In genomic region chr4:172656055-172656454, GRCh38 we compare ENCODE assay signal across 28 cellular contexts.
"Had no signal": no experiment of that assay in that cellular context is flagged by ENCODE, and none has a peak within 500 bp of the region (broad histone marks: within the 10 kb centered on the region; RNA-seq: fewer than 3 reads in every experiment).

No MANE protein-coding gene starts in this region.

- H3K9me3 ChIP-seq: adrenal gland, body of pancreas, esophagus muscularis mucosa, gastrocnemius medialis had no signal

- H3K27ac ChIP-seq: adrenal gland, body of pancreas, foreskin keratinocyte, gastrocnemius medialis had no signal

- DNase-seq: activated CD4-positive, alpha-beta memory T cell treated with anti-CD3 and anti-CD28 coated beads, Interleukin-2, amount 10 ng/mL, durations not matched to agents 7 days and 5 days; activated CD4-positive, alpha-beta T cell treated with anti-CD3 and anti-CD28 coated beads for 1 hour; activated CD4-positive, alpha-beta T cell treated with anti-CD3 and anti-CD28 coated beads for 4 hours; activated CD4-positive, alpha-beta T cell treated with anti-CD3 and anti-CD28 coated beads, Interleukin-2, amount 10 ng/mL, durations not matched to agents 7 days and 5 days; activated CD4-positive, alpha-beta T cell treated with anti-CD3 and anti-CD28 coated beads, Interleukin-2, amount 50 U/mL, for 4 hours; activated CD8-positive, alpha-beta memory T cell treated with anti-CD3 and anti-CD28 coated beads, Interleukin-2, amount 50 U/mL, for 48 hours; activated effector memory CD4-positive, alpha-beta T cell treated with Interleukin-2 at 50 U/mL for 16 hours; activated gamma-delta T cell treated with Interleukin-2 at 50 U/mL for 16 hours; activated naive CD4-positive, alpha-beta T cell treated with anti-CD3 and anti-CD28 coated beads, Interleukin-2, amount 50 U/mL, for 16 hours; activated naive CD4-positive, alpha-beta T cell treated with Interleukin-2 at 50 U/mL for 16 hours; activated T-cell treated with anti-CD3 and anti-CD28 coated beads for 4 hours; activated T-cell treated with anti-CD3 and anti-CD28 coated beads, Interleukin-2, amount 50 U/mL, for 4 hours; adrenal gland; amygdala; aorta; body of pancreas; caudate nucleus; cortex of kidney; dermis blood vessel endothelial cell; effector CD4-positive, alpha-beta T cell; effector memory CD8-positive, alpha-beta T cell; erythroblast; foreskin keratinocyte; gastrocnemius medialis; glutamatergic neuron; T-helper 2 cell had no signal

- ATAC-seq: activated T-cell treated with anti-CD3 and anti-CD28 coated beads, Interleukin-2, amount 50 U/mL, for 4 hours; activated T-helper 17 cell treated with anti-CD3 and anti-CD28 coated beads, Interleukin-2, amount 50 U/mL, for 72 hours; body of pancreas; effector memory CD8-positive, alpha-beta T cell; foreskin keratinocyte; gastrocnemius medialis had no signal

- H3K36me3 ChIP-seq: adrenal gland, esophagus muscularis mucosa, gastrocnemius medialis had no signal

- H3K4me1 ChIP-seq: adrenal gland, body of pancreas, foreskin keratinocyte, gastrocnemius medialis had no signal

- H3K4me3 ChIP-seq: adrenal gland, body of pancreas, esophagus muscularis mucosa, gastrocnemius medialis had no signal

- H3K27me3 ChIP-seq: adrenal gland, body of pancreas, esophagus muscularis mucosa, foreskin keratinocyte, gastrocnemius medialis had no signal
